Comparison of ENCODE assay signal across 8 cellular contexts in genomic region chr17:48335858-48336500, GRCh38.
A peak's percentile ranks its signal among the peaks of the same experiment; 100 is the strongest.
DNase-seq lines count a peak whose midpoint lies in the region; ATAC-seq, FAIRE-seq and TF ChIP-seq lines count a peak whose summit lies in the region.

No MANE protein-coding gene starts in this region.

- peak; percentile 81 for TF ChIP-seq CTCF in MM.1S (IDR thresholded peaks at IDR 0.05; ENCODE audit: low read length)
- peak; percentile 93 for TF ChIP-seq CTCF in RWPE2 (IDR thresholded peaks at IDR 0.05; ENCODE audit: poor library complexity, severe bottlenecking)
- TF ChIP-seq CTCF in epithelial cell of proximal tubule (conservative IDR thresholded peaks at IDR 0.05; ENCODE audit: low read depth, low read length) = peak; percentile 72
- TF ChIP-seq CTCF in osteocyte (IDR thresholded peaks at IDR 0.05) = peak; percentile 71

- DNase-seq in MM.1S = peak; percentile 69
- DNase-seq in RWPE2 (ENCODE audit: low spot score) = no peak
- DNase-seq in epithelial cell of proximal tubule (ENCODE audit: low read depth) = no peak
- DNase-seq in osteocyte (ENCODE audit: extremely low spot score, unreplicated experiment) = no peak
- no peak for DNase-seq in stimulated activated naive B cell treated with anti-CD40 and anti-IgM and Interleukin-4, amounts not matched to agents 10 μg/mL and 1 μg/mL and 100 μg/mL, for 72 hours

- peak; percentile 98 for FAIRE-seq in G401.6 (lab: Jason Lieb, UNC)

- 0 out of 2 replicates have a peak overlapping the region, but pooled peaks have one; percentile 9 for H3K4me2 ChIP-seq in MM.1S (ENCODE audit: low read depth, low read length)

- H3K36me3 Mint-ChIP-seq in osteocyte (ENCODE audit: unreplicated experiment) = no peaks in the 10 kb centered on the region
- H3K36me3 Mint-ChIP-seq in stimulated activated naive B cell treated with anti-CD40 and anti-IgM and Interleukin-4, amounts not matched to agents 10 μg/mL and 1 μg/mL and 100 μg/mL, for 72 hours = peaks cover 0 to 2% of the 10 kb centered on the region in 2 donors

- no peak overlapping the region for H3K27ac Mint-ChIP-seq in osteocyte (ENCODE audit: unreplicated experiment)
- no peak overlapping the region for H3K27ac Mint-ChIP-seq in stimulated activated naive B cell treated with anti-CD40 and anti-IgM and Interleukin-4, amounts not matched to agents 10 μg/mL and 1 μg/mL and 100 μg/mL, for 72 hours

- no peaks in the 10 kb centered on the region for H3K27me3 ChIP-seq in MM.1S (replicated peaks; ENCODE audit: insufficient read depth, low read length)
- H3K27me3 ChIP-seq in RWPE2 (ENCODE audit: insufficient read depth, poor library complexity, severe bottlenecking) = peaks cover 4% of the 10 kb centered on the region

- no peak; the same call in 2 of the 3 replicates for ATAC-seq in RWPE2 (ENCODE audit: low read depth)
- no peak for ATAC-seq in GM18520 (IDR thresholded peaks at IDR 0.05; ENCODE audit: unreplicated experiment)
- ATAC-seq in GM18867 (IDR thresholded peaks at IDR 0.05; ENCODE audit: unreplicated experiment) = no peak
- ATAC-seq in stimulated activated naive B cell treated with anti-CD40 and anti-IgM and Interleukin-4, amounts not matched to agents 10 μg/mL and 1 μg/mL and 100 μg/mL, for 72 hours (replicated peaks) = no peak

- H3K4me3 Mint-ChIP-seq in osteocyte (ENCODE audit: unreplicated experiment) = no peak overlapping the region
- H3K4me3 Mint-ChIP-seq in stimulated activated naive B cell treated with anti-CD40 and anti-IgM and Interleukin-4, amounts not matched to agents 10 μg/mL and 1 μg/mL and 100 μg/mL, for 72 hours = no peak overlapping the region

- no peaks in the 10 kb centered on the region for H3K79me2 ChIP-seq in MM.1S (ENCODE audit: low read length)

- H3K27ac ChIP-seq in MM.1S (ENCODE audit: low read length) (no peak overlapping the region), RWPE2 (ENCODE audit: poor library complexity, severe bottlenecking) (no peak overlapping the region)

- peaks cover 6% of the 10 kb centered on the region; the same call in 1 of the 2 replicates for H3F3A ChIP-seq in MM.1S (ENCODE audit: insufficient read depth, low read length)

- no peaks in the 10 kb centered on the region for H4K20me1 ChIP-seq in MM.1S (ENCODE audit: insufficient read depth, low read length)

- no peak overlapping the region for H3K9ac ChIP-seq in MM.1S (ENCODE audit: low read length)

- H3K4me1 Mint-ChIP-seq in osteocyte (ENCODE audit: unreplicated experiment) = no peaks in the 10 kb centered on the region
- H3K4me1 Mint-ChIP-seq in stimulated activated naive B cell treated with anti-CD40 and anti-IgM and Interleukin-4, amounts not matched to agents 10 μg/mL and 1 μg/mL and 100 μg/mL, for 72 hours = peaks cover 2 to 6% of the 10 kb centered on the region in 2 donors

- H3K9me3 ChIP-seq in MM.1S (replicated peaks; ENCODE audit: insufficient read depth, low read length) = no peaks in the 10 kb centered on the region
- no peaks in the 10 kb centered on the region for H3K9me3 ChIP-seq in RWPE2 (ENCODE audit: severe bottlenecking)

- H3K9me2 ChIP-seq in MM.1S (replicated peaks; ENCODE audit: insufficient read depth, low read length) = no peaks in the 10 kb centered on the region

- peaks cover 26% of the 10 kb centered on the region for H3K4me1 ChIP-seq in MM.1S (ENCODE audit: low read length)
- H3K4me1 ChIP-seq in RWPE2 (ENCODE audit: insufficient read depth, poor library complexity, severe bottlenecking) = peaks cover 22% of the 10 kb centered on the region

- H3K9me3 Mint-ChIP-seq in osteocyte (ENCODE audit: unreplicated experiment) = no peaks in the 10 kb centered on the region
- no peaks in the 10 kb centered on the region for H3K9me3 Mint-ChIP-seq in stimulated activated naive B cell treated with anti-CD40 and anti-IgM and Interleukin-4, amounts not matched to agents 10 μg/mL and 1 μg/mL and 100 μg/mL, for 72 hours

- H3K27me3 Mint-ChIP-seq in osteocyte (ENCODE audit: unreplicated experiment) = peaks cover 72% of the 10 kb centered on the region
- no peaks in the 10 kb centered on the region for H3K27me3 Mint-ChIP-seq in stimulated activated naive B cell treated with anti-CD40 and anti-IgM and Interleukin-4, amounts not matched to agents 10 μg/mL and 1 μg/mL and 100 μg/mL, for 72 hours

- no peak overlapping the region for H2AFZ ChIP-seq in MM.1S (ENCODE audit: low read length)

- H3K36me3 ChIP-seq in MM.1S (replicated peaks; ENCODE audit: insufficient read depth, low read length) (no peaks in the 10 kb centered on the region), RWPE2 (ENCODE audit: low read depth) (no peaks in the 10 kb centered on the region)

- H3K4me3 ChIP-seq in MM.1S (ENCODE audit: low read length) (no peak overlapping the region), RWPE2 (ENCODE audit: severe bottlenecking) (no peak overlapping the region), epithelial cell of proximal tubule (ENCODE audit: low read depth, low read length) (no peak overlapping the region)
